In genomic region chr6:135182993-135183531, GRCh38 we compare ENCODE assay signal across 9 cellular contexts. TPM values are rescaled to one million over a fixed set of nuclear protein-coding genes. Genes with fewer than 3 reads are reported as not detected.
DNase-seq lines count a peak whose midpoint lies in the region; ATAC-seq, FAIRE-seq and TF ChIP-seq lines count a peak whose summit lies in the region.
"Had no signal": no experiment of that assay in that cellular context is flagged by ENCODE, and none has a peak within 500 bp of the region (broad histone marks: within the 10 kb centered on the region; RNA-seq: fewer than 3 reads in every experiment).

No MANE protein-coding gene starts in this region.

- ATAC-seq in GM21390 (IDR thresholded peaks at IDR 0.05; ENCODE audit: unreplicated experiment) = peak; percentile 42
- ATAC-seq in T-helper 17 cell = peak; percentile 45
- ATAC-seq in K562 = peak; percentile 73
- ATAC-seq in right lobe of liver = peak; percentile 36 to 59 (median 52)

- no peak for FAIRE-seq in K562 (lab: Jason Lieb, UNC)

- peak; percentile 22 for DNase-seq in DMS153 treated with DMSO at 0.1 percent for 48 hours (lab: John Stamatoyannopoulos, UW; ENCODE audit: unreplicated experiment)
- DNase-seq in T-helper 17 cell = peak; percentile 25 to 64 (median 56)
- DNase-seq in K562 (ENCODE audit: extremely low read depth in 1 of 4, low spot score in 3 of 4) = peak; percentile 76 to 88 (median 82)
- peak; percentile 48 to 67 (median 67) for DNase-seq in right lobe of liver
- peak; percentile 48 to 56 for DNase-seq in stimulated activated CD8-positive, alpha-beta memory T cell treated with anti-CD3 and anti-CD28 coated beads, Interleukin-15, amount 100 ng/mL, for 4 hours (ENCODE audit: low read depth in 2 of 2)
- no peak for DNase-seq in SW 1271 (lab: John Stamatoyannopoulos, UW)

- H3K27me3 ChIP-seq in HUES6 (ENCODE audit: control insufficient read depth, insufficient read depth, low read length) = peaks cover 45% of the 10 kb centered on the region
- no peaks in the 10 kb centered on the region for H3K27me3 ChIP-seq in K562 (ENCODE audit: control insufficient read depth in 2 of 2, insufficient read depth in 2 of 2, low read length in 2 of 2)
- H3K27me3 ChIP-seq in right lobe of liver = no peaks in the 10 kb centered on the region

- WGBS in K562 (ENCODE audit: insufficient coverage, low coverage, missing lambda C conversion rate) = 1% methylated on average over 23 of the region's 33 CpGs
- under 1% methylated on average over 28 of the region's 33 CpGs for WGBS in right lobe of liver (ENCODE audit: insufficient coverage, low coverage, low lambda C conversion rate, missing lambda C conversion rate)

- H3K4me1 ChIP-seq in HUES6 (ENCODE audit: control insufficient read depth, insufficient read depth, low read length) (peaks cover 13% of the 10 kb centered on the region; the same call in 1 of the 2 replicates), K562 (replicated peaks in 1 of 2; ENCODE audit: control insufficient read depth in 2 of 2, insufficient read depth in 2 of 2, low read length in 2 of 2) (peaks cover 18 to 26% of the 10 kb centered on the region in 2 experiments), right lobe of liver (peaks cover 0 to 20% (median 3%) of the 10 kb centered on the region in 4 donors)

- peak overlapping the region; percentile 67 for H3K27ac Mint-ChIP-seq in T-helper 17 cell

- peaks cover 73% of the 10 kb centered on the region for H3K79me2 ChIP-seq in K562 (ENCODE audit: control insufficient read depth, insufficient read depth, low read length)

- POLR2A ChIA-PET in K562 (lab: Yijun Ruan, JAX) = interaction anchor here (0.8 to 2.9 kb wide), 5 partner anchors 38 to 1106 kb away, joined by 3 to 8 read pairs (median 3); partner anchors contain the start of gene HBS1L

- H3K36me3 ChIP-seq in HUES6 (ENCODE audit: control insufficient read depth, insufficient read depth, low read length) (no peaks in the 10 kb centered on the region; the same call in 1 of the 2 replicates), K562 (ENCODE audit: control insufficient read depth, insufficient read depth, low read length) (peaks cover 39% of the 10 kb centered on the region), right lobe of liver (no peaks in the 10 kb centered on the region)
- H3K36me3 ChIP-seq: SJSA1 had no signal

- no peak for TF ChIP-seq EP300 in K562 (IDR thresholded peaks at IDR 0.05; ENCODE audit: low read length)

- H3K27me3 Mint-ChIP-seq in T-helper 17 cell = no peaks in the 10 kb centered on the region

- H3K4me2 ChIP-seq in K562 (ENCODE audit: insufficient read depth, low read length) = peak overlapping the region; percentile 97

- H3K27ac ChIP-seq in HUES6 (ENCODE audit: low read depth, low read length) (no peak overlapping the region), K562 (ENCODE audit: extremely low read depth, low read depth, low read length) (peak overlapping the region; percentile 73), right lobe of liver (no peak overlapping the region)
- H3K27ac ChIP-seq: SJSA1 had no signal

- intact Hi-C loops in K562 (cut with micrococcal nuclease) = loop anchor here (1.0 to 10.0 kb wide), 6 partner anchors 38 to 1228 kb away; partner anchors contain the start of genes HBS1L and TBPL1
- intact Hi-C loops in right lobe of liver (cut with DNase I) = no loop called here

- peak overlapping the region; percentile 14; the same call in 1 of the 2 replicates for H2AFZ ChIP-seq in K562 (ENCODE audit: low read depth, low read length)

- 0 out of 4 replicates have a peak, but pooled peaks of 1 of the 2 experiments have one; percentile 3 for TF ChIP-seq RAD21 in K562 (CRISPR knock-in tag; conservative IDR thresholded peaks at IDR 0.05 in 1 of 2, IDR thresholded peaks at IDR 0.05 in 1 of 2)

- H3K9me3 ChIP-seq in HUES6 (ENCODE audit: control insufficient read depth, insufficient read depth, low read depth, low read length) (no peaks in the 10 kb centered on the region), T-helper 17 cell (ENCODE audit: control insufficient read depth, low read length, poor library complexity, severe bottlenecking) (no peaks in the 10 kb centered on the region), K562 (replicated peaks; ENCODE audit: control insufficient read depth, insufficient read depth, low read depth, low read length) (peaks cover 6% of the 10 kb centered on the region; the same call in 1 of the 2 replicates), right lobe of liver (no peaks in the 10 kb centered on the region)

- TF ChIP-seq POLR2A in K562 (conservative IDR thresholded peaks at IDR 0.05) = no peak
- no peak for TF ChIP-seq POLR2A in right lobe of liver (IDR thresholded peaks at IDR 0.05)

- BruUV-seq in K562 (replicated peaks; lab: Mats Ljungman, UMichigan) = no TSS peak

- H3K4me3 ChIP-seq in HUES6 (ENCODE audit: low read depth, low read length) (peak overlapping the region; percentile 76), K562 (peak overlapping the region; percentile 71), right lobe of liver (peak overlapping the region; percentile 38 to 63 (median 51))

- H3K36me3 Mint-ChIP-seq in T-helper 17 cell (ENCODE audit: low read depth) = peaks cover 3% of the 10 kb centered on the region

- peak overlapping the region; percentile 1 for H3K9ac ChIP-seq in HUES6 (ENCODE audit: low read length)
- peak overlapping the region; percentile 76 to 97 for H3K9ac ChIP-seq in K562 (ENCODE audit: insufficient read depth in 1 of 2, low read depth in 2 of 2, low read length in 2 of 2)

- peak in 1 of 3 experiments; percentile 27; a peak in 1 of 6 replicates for TF ChIP-seq CTCF in K562 (IDR thresholded peaks at IDR 0.05 in 2 of 3, conservative IDR thresholded peaks at IDR 0.05 in 1 of 3; ENCODE audit: insufficient read depth in 2 of 3, low read depth in 1 of 3, low read length in 3 of 3)
- no peak for TF ChIP-seq CTCF in right lobe of liver (IDR thresholded peaks at IDR 0.05)

- H4K20me1 ChIP-seq in K562 (replicated peaks; ENCODE audit: control insufficient read depth, insufficient read depth, low read length) = no peaks in the 10 kb centered on the region

- peak overlapping the region; percentile 95 for H3K4me3 Mint-ChIP-seq in T-helper 17 cell

- in situ Hi-C loops in K562 (cut with MboI) = loop anchor here (10.0 kb wide), 1 partner anchor 242 kb away; no protein-coding TSS in a partner anchor

- CTCF ChIA-PET in K562 (lab: Yijun Ruan, JAX; ENCODE audit: low intra/inter-chr PET ratio) = interaction anchor here (0.5 to 2.7 kb wide), 2 partner anchors 8 to 38 kb away, joined by 4 to 20 read pairs; no protein-coding TSS in a partner anchor

- peaks cover 21% of the 10 kb centered on the region for H3K4me1 Mint-ChIP-seq in T-helper 17 cell

- no peaks in the 10 kb centered on the region for H3K9me1 ChIP-seq in K562 (ENCODE audit: control insufficient read depth, insufficient read depth, low read length)

TF ChIP-seq in K562, 482 proteins besides CTCF, POLR2A, EP300 and RAD21 (continues in another document):
- TF ChIP-seq NKRF (IDR thresholded peaks at IDR 0.05; ENCODE audit: borderline replicate concordance) (no peak), ZNF24 (IDR thresholded peaks at IDR 0.05) (no peak), TAF1 (IDR thresholded peaks at IDR 0.05; ENCODE audit: control insufficient read depth, extremely low read depth, insufficient read depth, low read length, severe bottlenecking) (peak; percentile 43), RBFOX2 (IDR thresholded peaks at IDR 0.05; ENCODE audit: low read depth, low read length) (peak; percentile 70), RBM34 (IDR thresholded peaks at IDR 0.05; ENCODE audit: borderline replicate concordance, insufficient read depth, low read length) (no peak), RFX7 (CRISPR knock-in tag; IDR thresholded peaks at IDR 0.05) (no peak), PML (IDR thresholded peaks at IDR 0.05; ENCODE audit: low read length) (0 out of 2 replicates have a peak, but pooled peaks have one; percentile 4), MAFG (tag; conservative IDR thresholded peaks at IDR 0.05) (0 out of 2 replicates have a peak, but pooled peaks have one; percentile 4), ZEB2 (IDR thresholded peaks at IDR 0.05) (peak; percentile 21; the same call in 1 of the 2 replicates), PTTG1 (tag; IDR thresholded peaks at IDR 0.05; ENCODE audit: low read depth) (no peak)

RNA-seq across cellular contexts. Expression of gene MYB, which starts 2.0 kb away (rescaled TPM):
- 1 to 10 TPM; 1.3 to 3.7 TPM for total RNA-seq in T-helper 17 cell
- total RNA-seq in K562 (2011; cell fraction: chromatin; rRNA removed; ENCODE audit: low replicate concordance) = 136 and 323 TPM in 2 replicates
- 63.7 and 97.6 TPM in 2 replicates for total RNA-seq in K562 (2011; cell fraction: nucleolus; rRNA removed)
- total RNA-seq in K562 (2011; cell fraction: nucleoplasm; rRNA removed) = 152 and 301 TPM in 2 replicates
- total RNA-seq in K562 (2014; rRNA removed) = 116 and 117 TPM in 2 replicates
- total RNA-seq in K562 (2014; rRNA removed; fragmentation: Illumina TruSeq; extraction: Trizol) = 149 and 170 TPM in 2 replicates
- total RNA-seq in K562 (2015; rRNA removed; fragmentation: Illumina TruSeq; extraction: Trizol) = 215 and 218 TPM in 2 replicates
- total RNA-seq in K562 (2021) = 140 and 142 TPM in 2 replicates
- 82.6 and 94.1 TPM in 2 replicates for polyA plus RNA-seq in K562 (2011; rRNA removed)
- 49.6 and 73.2 TPM in 2 replicates for polyA plus RNA-seq in K562 (2011; cell fraction: cytosol; rRNA removed)
- polyA plus RNA-seq in K562 (2011; cell fraction: nucleus; rRNA removed) = 131 and 141 TPM in 2 replicates
- polyA plus RNA-seq in K562 (2012) = 106 and 145 TPM in 2 replicates
- 133 and 185 TPM in 2 replicates for polyA plus RNA-seq in K562 (2014; fragmentation: Illumina TruSeq; extraction: Trizol)
- polyA plus RNA-seq in K562 (2014; fragmentation: Nextera tagmentation; extraction: Ambion mirVana) = 10 to 100 TPM; 35.8 to 44.1 TPM
- polyA plus RNA-seq in K562 (2014; rRNA removed) = 153 and 155 TPM in 2 replicates
- 153 and 187 TPM in 2 replicates for polyA minus RNA-seq in K562 (2011; rRNA and poly(A)+ RNA removed)
- polyA minus RNA-seq in K562 (2011; cell fraction: cytosol; rRNA and poly(A)+ RNA removed) = 73.2 and 75.5 TPM in 2 replicates
- 136 and 220 TPM in 2 replicates for polyA minus RNA-seq in K562 (2011; cell fraction: nucleus; rRNA and poly(A)+ RNA removed)
- under 1 TPM in 5 of 6 experiments, not detected in 1; 0.11 to 0.51 (median 0.33) TPM for total RNA-seq in right lobe of liver

Comparison
In these comparisons a context has a peak if more than half of its experiments do, and no peak if none do; other contexts are left out.
1. DNase-seq: peak in DMS153 treated with DMSO at 0.1 percent for 48 hours (single experiment), T-helper 17 cell (3 of 3), K562 (4 of 4), right lobe of liver (3 of 3) and stimulated activated CD8-positive, alpha-beta memory T cell treated with anti-CD3 and anti-CD28 coated beads, Interleukin-15, amount 100 ng/mL, for 4 hours (2 of 2); none in SW 1271 (0 of 2).
2. RNA of gene MYB, which starts 2.0 kb away (total RNA-seq): 63.7 to 323 TPM in K562; 1.3 to 3.7 TPM in T-helper 17 cell and 0.11 to 0.51 TPM in right lobe of liver; every median in the first group is over 10 times any median in the second.
3. Peak in every context shown above with its lines, with median percentiles within 50 percentile points of each other: ATAC-seq and H3K4me3 ChIP-seq.